Comparison of ENCODE assay signal across 11 cellular contexts in the genomic region with DNA sequence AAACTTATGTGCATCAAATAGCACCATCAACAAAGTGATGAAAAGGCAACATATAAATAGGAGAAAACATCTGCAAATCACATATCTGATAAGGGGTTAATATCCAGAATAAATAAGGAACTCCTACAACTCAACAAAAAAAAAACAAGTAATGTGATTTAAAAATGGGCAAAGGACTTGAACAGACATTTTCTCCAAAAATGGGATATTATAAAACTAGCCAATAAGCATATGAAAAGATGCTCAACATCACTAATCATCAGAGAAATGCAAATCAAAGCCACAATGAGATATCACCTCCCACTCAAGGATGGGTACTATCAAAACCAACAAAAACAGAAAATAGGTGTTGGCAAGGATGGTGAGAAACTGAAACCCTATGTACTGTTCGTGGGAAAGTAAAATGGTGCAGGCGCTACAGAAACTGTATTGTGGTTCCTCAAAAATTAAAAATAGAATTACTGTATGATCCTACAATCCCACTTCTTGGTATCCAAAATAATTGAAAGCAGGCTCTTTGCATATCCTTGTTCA. TPM values are rescaled to one million over a fixed set of nuclear protein-coding genes. Genes with fewer than 3 reads are reported as not detected.
A peak's percentile ranks its signal among the peaks of the same experiment; 100 is the strongest.
DNase-seq lines count a peak whose midpoint lies in the region; ATAC-seq and TF ChIP-seq lines count a peak whose summit lies in the region.
"Had no signal": no experiment of that assay in that cellular context is flagged by ENCODE, and none has a peak within 500 bp of the region (broad histone marks: within the 10 kb centered on the region; RNA-seq: fewer than 3 reads in every experiment).

No MANE protein-coding gene starts in this region.

- no peak for TF ChIP-seq CTCF in neural progenitor cell (IDR thresholded peaks at IDR 0.05)

- H3K27ac Mint-ChIP-seq in activated T-cell treated with anti-CD3 and anti-CD28 coated beads, Interleukin-2, amount 50 U/mL, for 24 hours = peak overlapping the region; percentile 48
- peak overlapping the region in 2 of 3 donors; percentile 20 to 83 for H3K27ac Mint-ChIP-seq in IgD-negative memory B cell
- H3K27ac Mint-ChIP-seq in activated naive CD8-positive, alpha-beta T cell treated with anti-CD3 and anti-CD28 coated beads for 36 hours = no peak overlapping the region
- no peak overlapping the region for H3K27ac Mint-ChIP-seq in neural progenitor cell

- peak overlapping the region; percentile 97 for H3K4me3 Mint-ChIP-seq in activated T-cell treated with anti-CD3 and anti-CD28 coated beads, Interleukin-2, amount 50 U/mL, for 24 hours
- H3K4me3 Mint-ChIP-seq in IgD-negative memory B cell (peak overlapping the region; percentile 38 to 98 (median 65)), neural progenitor cell (no peak overlapping the region)
- peak overlapping the region; percentile 50 for H3K4me3 Mint-ChIP-seq in activated naive CD8-positive, alpha-beta T cell treated with anti-CD3 and anti-CD28 coated beads for 36 hours

- H3K4me2 ChIP-seq in neural progenitor cell = no peak overlapping the region

- H3K9ac ChIP-seq in neural progenitor cell = no peak overlapping the region

- no peak for DNase-seq in activated T-cell treated with anti-CD3 and anti-CD28 coated beads, Interleukin-2, amount 50 U/mL, for 24 hours
- DNase-seq in activated T-cell treated with anti-CD3 and anti-CD28 coated beads, Interleukin-2, amount 50 U/mL, for 1 hour = no peak
- no peak for DNase-seq in activated naive CD8-positive, alpha-beta T cell treated with anti-CD3 and anti-CD28 coated beads for 36 hours
- DNase-seq in neural progenitor cell (ENCODE audit: low spot score) = no peak
- no peak for DNase-seq in substantia nigra (lab: John Stamatoyannopoulos, UW)
- no peak for DNase-seq in epidermal melanocyte (ENCODE audit: insufficient read length, low spot score)
- DNase-seq: activated gamma-delta T cell, NCI-H1092, NCI-H526 had no signal

- no peaks in the 10 kb centered on the region for H3K27me3 ChIP-seq in neural progenitor cell

- no peaks in the 10 kb centered on the region for H3K9me3 Mint-ChIP-seq in activated T-cell treated with anti-CD3 and anti-CD28 coated beads, Interleukin-2, amount 50 U/mL, for 24 hours
- H3K9me3 Mint-ChIP-seq in IgD-negative memory B cell = no peaks in the 10 kb centered on the region
- peaks cover 12% of the 10 kb centered on the region for H3K9me3 Mint-ChIP-seq in activated naive CD8-positive, alpha-beta T cell treated with anti-CD3 and anti-CD28 coated beads for 36 hours
- no peaks in the 10 kb centered on the region for H3K9me3 Mint-ChIP-seq in neural progenitor cell

- H3K4me1 ChIP-seq in neural progenitor cell = peaks cover 26% of the 10 kb centered on the region

- peak overlapping the region; percentile 92 for H3K4me3 ChIP-seq in neural progenitor cell

- peaks cover 49% of the 10 kb centered on the region for H3K36me3 Mint-ChIP-seq in activated T-cell treated with anti-CD3 and anti-CD28 coated beads, Interleukin-2, amount 50 U/mL, for 24 hours (ENCODE audit: low read depth)
- H3K36me3 Mint-ChIP-seq in IgD-negative memory B cell = peaks cover 5% of the 10 kb centered on the region
- H3K36me3 Mint-ChIP-seq in activated naive CD8-positive, alpha-beta T cell treated with anti-CD3 and anti-CD28 coated beads for 36 hours = peaks cover 58% of the 10 kb centered on the region
- H3K36me3 Mint-ChIP-seq in neural progenitor cell = peaks cover 22% of the 10 kb centered on the region

- no peak overlapping the region for H2AFZ ChIP-seq in neural progenitor cell (replicated peaks)

- H3K79me2 ChIP-seq in neural progenitor cell (ENCODE audit: low read depth) = peaks cover 97% of the 10 kb centered on the region

- H3K27me3 Mint-ChIP-seq in activated T-cell treated with anti-CD3 and anti-CD28 coated beads, Interleukin-2, amount 50 U/mL, for 24 hours = no peaks in the 10 kb centered on the region
- H3K27me3 Mint-ChIP-seq in IgD-negative memory B cell = no peaks in the 10 kb centered on the region
- no peaks in the 10 kb centered on the region for H3K27me3 Mint-ChIP-seq in activated naive CD8-positive, alpha-beta T cell treated with anti-CD3 and anti-CD28 coated beads for 36 hours
- H3K27me3 Mint-ChIP-seq in neural progenitor cell (ENCODE audit: insufficient read depth, low read depth) = peaks cover 5% of the 10 kb centered on the region

- no peaks in the 10 kb centered on the region for H3K9me3 ChIP-seq in neural progenitor cell (ENCODE audit: low read depth)

- H3K27ac ChIP-seq in neural progenitor cell = no peak overlapping the region
- no peak overlapping the region for H3K27ac ChIP-seq in substantia nigra (ENCODE audit: low read depth, low read length, poor library complexity, severe bottlenecking)

- peaks cover 38% of the 10 kb centered on the region for H3F3A ChIP-seq in neural progenitor cell (ENCODE audit: low read depth)

- H3K4me1 Mint-ChIP-seq in activated T-cell treated with anti-CD3 and anti-CD28 coated beads, Interleukin-2, amount 50 U/mL, for 24 hours (ENCODE audit: low read depth) = peaks cover 64% of the 10 kb centered on the region
- H3K4me1 Mint-ChIP-seq in IgD-negative memory B cell (peaks cover 34 to 54% (median 42%) of the 10 kb centered on the region in 3 donors), neural progenitor cell (peaks cover 28% of the 10 kb centered on the region)
- peaks cover 50% of the 10 kb centered on the region for H3K4me1 Mint-ChIP-seq in activated naive CD8-positive, alpha-beta T cell treated with anti-CD3 and anti-CD28 coated beads for 36 hours

- peaks cover 21% of the 10 kb centered on the region for H4K20me1 ChIP-seq in neural progenitor cell (ENCODE audit: low read depth)

- H3K36me3 ChIP-seq in neural progenitor cell = peaks cover 27% of the 10 kb centered on the region

- ATAC-seq in GM21381 (IDR thresholded peaks at IDR 0.05; ENCODE audit: unreplicated experiment) = no peak

RNA-seq across cellular contexts. Expression of gene DNAJB14, which starts 2.4 kb away (rescaled TPM):
- polyA plus RNA-seq in IgD-negative memory B cell = 50.8 TPM
- 10 to 100 TPM; 33.3 to 34.1 TPM for total RNA-seq in activated naive CD8-positive, alpha-beta T cell treated with anti-CD3 and anti-CD28 coated beads for 36 hours
- total RNA-seq in neural progenitor cell (ENCODE audit: low replicate concordance) = 34.5 and 56.5 TPM in 2 replicates

RNA-seq across cellular contexts. Expression of gene H2AZ1, which starts 6.1 kb away (rescaled TPM):
- 275 TPM for polyA plus RNA-seq in IgD-negative memory B cell
- 100 to 1,000 TPM; 735 to 794 TPM for total RNA-seq in activated naive CD8-positive, alpha-beta T cell treated with anti-CD3 and anti-CD28 coated beads for 36 hours
- 1,004 and 1,067 TPM in 2 replicates for total RNA-seq in neural progenitor cell (ENCODE audit: low replicate concordance)

RNA-seq across cellular contexts. Expression of gene LAMTOR3, which starts 49.7 kb away (rescaled TPM):
- polyA plus RNA-seq in IgD-negative memory B cell = 21.3 TPM
- total RNA-seq in activated naive CD8-positive, alpha-beta T cell treated with anti-CD3 and anti-CD28 coated beads for 36 hours = 10 to 100 TPM; 33.6 to 35.1 TPM
- total RNA-seq in neural progenitor cell (ENCODE audit: low replicate concordance) = 58.4 and 96.7 TPM in 2 replicates

Comparison
In these comparisons a context has a peak if more than half of its experiments do, and no peak if none do; other contexts are left out.
1. H3K27ac Mint-ChIP-seq: peak in activated T-cell treated with anti-CD3 and anti-CD28 coated beads, Interleukin-2, amount 50 U/mL, for 24 hours (single experiment) and IgD-negative memory B cell (2 of 3); none in activated naive CD8-positive, alpha-beta T cell treated with anti-CD3 and anti-CD28 coated beads for 36 hours (single experiment) and neural progenitor cell (single experiment).